Comparison of ENCODE assay signal across 26 cellular contexts in genomic region chr12:124316257-124316656, GRCh38. TPM values are rescaled to one million over a fixed set of nuclear protein-coding genes. Genes with fewer than 3 reads are reported as not detected.
"Had no signal": no experiment of that assay in that cellular context is flagged by ENCODE, and none has a peak within 500 bp of the region (broad histone marks: within the 10 kb centered on the region; RNA-seq: fewer than 3 reads in every experiment).

No MANE protein-coding gene starts in this region.

- DNase-seq: islet precursor cell; left ventricle myocardium inferior; midbrain; mucosa of descending colon; naive thymus-derived CD4-positive, alpha-beta T cell; ovary; right lobe of liver; stimulated activated CD4-positive, alpha-beta T cell treated with anti-CD3 and anti-CD28 coated beads, Interleukin-12 subunit alpha, Interleukin-12 subunit beta, amount 100 ng/mL, for 4 hours; stimulated activated CD4-positive, alpha-beta T cell treated with anti-CD3 and anti-CD28 coated beads, Interleukin-15, amount 100 ng/mL, for 24 hours; stimulated activated CD4-positive, alpha-beta T cell treated with anti-CD3 and anti-CD28 coated beads, Interleukin-4, amount 100 ng/mL, for 24 hours; stimulated activated naive CD4-positive, alpha-beta T cell; tibial artery; trophoblast cell; uterus had no signal

- H3K27ac Mint-ChIP-seq: naive thymus-derived CD4-positive, alpha-beta T cell; natural killer cell treated with Interleukin-12 subunit alpha and Interleukin-12 subunit beta and Interleukin-15 and Interleukin-18, amount 100 ng/mL, for 72 hours; progenitor cell of endocrine pancreas; stimulated activated effector memory CD8-positive, alpha-beta T cell treated with anti-CD3 and anti-CD28 coated beads, Interleukin-12 subunit alpha, Interleukin-12 subunit beta, amount 100 ng/mL, for 72 hours; stimulated activated naive CD8-positive, alpha-beta T cell treated with anti-CD3 and anti-CD28 coated beads, Interleukin-15, Interleukin-2, amounts not matched to agents 100 ng/mL and 50 ng/mL, for 24 hours had no signal

- ATAC-seq: mucosa of descending colon; naive thymus-derived CD4-positive, alpha-beta T cell; natural killer cell treated with Interleukin-12 subunit alpha and Interleukin-12 subunit beta and Interleukin-15 and Interleukin-18, amount 100 ng/mL, for 72 hours; right lobe of liver; stimulated activated effector memory CD8-positive, alpha-beta T cell treated with anti-CD3 and anti-CD28 coated beads, Interleukin-12 subunit alpha, Interleukin-12 subunit beta, amount 100 ng/mL, for 72 hours had no signal

- H3K79me2 ChIP-seq: hepatocyte had no signal

- H2AFZ ChIP-seq: hepatocyte had no signal

- H3K9me3 ChIP-seq: left ventricle myocardium inferior, mucosa of descending colon, ovary, right atrium auricular region, right lobe of liver, suprapubic skin, thoracic aorta, tibial artery, uterus had no signal

- H3K4me1 ChIP-seq: left ventricle myocardium inferior, right atrium auricular region, right lobe of liver, suprapubic skin, uterus had no signal

- H3K27me3 ChIP-seq: hepatocyte, ovary, right atrium auricular region, right lobe of liver, suprapubic skin, tibial artery, uterus had no signal

- H3K27ac ChIP-seq: hepatocyte, left ventricle myocardium inferior, ovary, right atrium auricular region, right lobe of liver, suprapubic skin, thoracic aorta, tibial artery, uterus had no signal

- H3K4me3 Mint-ChIP-seq: naive thymus-derived CD4-positive, alpha-beta T cell; natural killer cell treated with Interleukin-12 subunit alpha and Interleukin-12 subunit beta and Interleukin-15 and Interleukin-18, amount 100 ng/mL, for 72 hours; neural crest cell; stimulated activated effector memory CD8-positive, alpha-beta T cell treated with anti-CD3 and anti-CD28 coated beads, Interleukin-12 subunit alpha, Interleukin-12 subunit beta, amount 100 ng/mL, for 72 hours; stimulated activated naive CD8-positive, alpha-beta T cell treated with anti-CD3 and anti-CD28 coated beads, Interleukin-15, Interleukin-2, amounts not matched to agents 100 ng/mL and 50 ng/mL, for 24 hours had no signal

- H3K4me2 ChIP-seq: hepatocyte, smooth muscle cell had no signal

- H3K4me1 Mint-ChIP-seq: naive thymus-derived CD4-positive, alpha-beta T cell had no signal

- H3K4me3 ChIP-seq: hepatocyte, left ventricle myocardium inferior, lung, mucosa of descending colon, ovary, right atrium auricular region, right lobe of liver, smooth muscle cell, suprapubic skin, thoracic aorta, tibial artery, uterus had no signal

- H3K36me3 ChIP-seq: left ventricle myocardium inferior, ovary, right atrium auricular region, right lobe of liver, suprapubic skin, thoracic aorta, tibial artery, uterus had no signal

- H3K9me3 Mint-ChIP-seq: naive thymus-derived CD4-positive, alpha-beta T cell; natural killer cell treated with Interleukin-12 subunit alpha and Interleukin-12 subunit beta and Interleukin-15 and Interleukin-18, amount 100 ng/mL, for 72 hours; neural crest cell; stimulated activated effector memory CD8-positive, alpha-beta T cell treated with anti-CD3 and anti-CD28 coated beads, Interleukin-12 subunit alpha, Interleukin-12 subunit beta, amount 100 ng/mL, for 72 hours; stimulated activated naive CD8-positive, alpha-beta T cell treated with anti-CD3 and anti-CD28 coated beads, Interleukin-15, Interleukin-2, amounts not matched to agents 100 ng/mL and 50 ng/mL, for 24 hours had no signal

- H3K36me3 Mint-ChIP-seq: naive thymus-derived CD4-positive, alpha-beta T cell; natural killer cell treated with Interleukin-12 subunit alpha and Interleukin-12 subunit beta and Interleukin-15 and Interleukin-18, amount 100 ng/mL, for 72 hours had no signal

- H3K27me3 Mint-ChIP-seq: naive thymus-derived CD4-positive, alpha-beta T cell; natural killer cell treated with Interleukin-12 subunit alpha and Interleukin-12 subunit beta and Interleukin-15 and Interleukin-18, amount 100 ng/mL, for 72 hours; stimulated activated naive CD8-positive, alpha-beta T cell treated with anti-CD3 and anti-CD28 coated beads, Interleukin-15, Interleukin-2, amounts not matched to agents 100 ng/mL and 50 ng/mL, for 24 hours had no signal

RNA-seq across cellular contexts. Expression of gene RFLNA, which starts 21.4 kb away (rescaled TPM):
- total RNA-seq: mesenteric fat pad; naive thymus-derived CD4-positive, alpha-beta T cell; natural killer cell treated with Interleukin-12 subunit alpha and Interleukin-12 subunit beta and Interleukin-15 and Interleukin-18, amount 100 ng/mL, for 72 hours had no signal
